22 cellular contexts compared by ENCODE assay signal in genomic region chr2:25300001-25300400, GRCh38. TPM values are rescaled to one million over a fixed set of nuclear protein-coding genes. Genes with fewer than 3 reads are reported as not detected.
DNase-seq lines count a peak whose midpoint lies in the region; ATAC-seq, FAIRE-seq and TF ChIP-seq lines count a peak whose summit lies in the region.
"Had no signal": no experiment of that assay in that cellular context is flagged by ENCODE, and none has a peak within 500 bp of the region (broad histone marks: within the 10 kb centered on the region; RNA-seq: fewer than 3 reads in every experiment).

No MANE protein-coding gene starts in this region.

- H4K8ac ChIP-seq in H1 (ENCODE audit: extremely low read depth, insufficient read depth, low read length): peak overlapping the region; percentile 25; the same call in 1 of the 2 replicates

- no peak overlapping the region for H3K18ac ChIP-seq in H1 (ENCODE audit: extremely low read depth, low read length)

- no peaks in the 10 kb centered on the region for H3K27me3 Mint-ChIP-seq in activated T-cell treated with anti-CD3 and anti-CD28 coated beads, Interleukin-2, amount 50 U/mL, for 24 hours
- H3K27me3 Mint-ChIP-seq in activated T-cell treated with anti-CD3 and anti-CD28 coated beads, Interleukin-2, amount 50 U/mL, for 72 hours (ENCODE audit: low read depth): no peaks in the 10 kb centered on the region
- H3K27me3 Mint-ChIP-seq: B cell; CD4-positive, alpha-beta T cell; CD8-positive, alpha-beta memory T cell had no signal

- H3K79me2 ChIP-seq in H1 (ENCODE audit: control insufficient read depth in 1 of 2, insufficient read depth in 2 of 2, low read length in 2 of 2): no peaks in the 10 kb centered on the region

- intact Hi-C loops in ovary (cut with DNase I): no loop called here

- no peak for DNase-seq in activated T-cell treated with anti-CD3 and anti-CD28 coated beads, Interleukin-2, amount 50 U/mL, for 24 hours
- DNase-seq in activated T-cell treated with anti-CD3 and anti-CD28 coated beads, Interleukin-2, amount 50 U/mL, for 72 hours: no peak
- DNase-seq in H1 (ENCODE audit: low read depth in 1 of 2, low spot score in 2 of 2): no peak
- DNase-seq in ovary: no peak
- DNase-seq in small intestine: no peak
- DNase-seq: CD4-positive, alpha-beta T cell; CD8-positive, alpha-beta memory T cell; DMS 273 treated with DMSO at 0.1 percent for 48 hours; DMS79; EL; GF-D8; GOT3; H7; HCEC 1CT had no signal

- WGBS in H1 (ENCODE audit: extremely low coverage in 1 of 2, insufficient coverage in 1 of 2, insufficient read length in 1 of 2, insufficient replicate concordance in 2 of 2, low coverage in 1 of 2, low lambda C conversion rate in 2 of 2, missing lambda C conversion rate in 1 of 2), 2 experiments: 96% methylated on average over 12 of the region's 12 CpGs; no CpG with 5 or more reads in 1 of the 2 experiments
- 72 to 76% (median 76%) methylated on average over 12 of the region's 12 CpGs for WGBS in ovary, 3 donors
- 90 to 96% (median 91%) methylated on average over 12 of the region's 12 CpGs for WGBS in small intestine, 3 donors

- no peak for TF ChIP-seq CTCF in H1 (IDR thresholded peaks at IDR 0.05; ENCODE audit: control extremely low read depth in 1 of 3, insufficient read depth in 1 of 3, low read depth in 1 of 3, low read length in 3 of 3)
- TF ChIP-seq CTCF in ovary (IDR thresholded peaks at IDR 0.05): no peak

- H3K4me1 ChIP-seq in H1 (replicated peaks in 1 of 4; ENCODE audit: control insufficient read depth in 3 of 4, insufficient read depth in 4 of 4, low read length in 3 of 4) (peaks cover 2 to 14% (median 8%) of the 10 kb centered on the region in 4 experiments), ovary (ENCODE audit: insufficient read depth) (peaks cover 24% of the 10 kb centered on the region), small intestine (ENCODE audit: control insufficient read depth in 2 of 2, insufficient read depth in 1 of 2, low read depth in 1 of 2, low read length in 1 of 2) (peaks cover 0 to 5% of the 10 kb centered on the region in 2 donors)

- H4K20me1 ChIP-seq in H1 (replicated peaks in 1 of 2; ENCODE audit: control insufficient read depth in 1 of 2, insufficient read depth in 2 of 2, low read length in 2 of 2): no peaks in the 10 kb centered on the region

- H4K5ac ChIP-seq in H1 (ENCODE audit: insufficient read length, low read depth, low read length): no peak overlapping the region

- H3K27ac ChIP-seq in H1 (ENCODE audit: low read depth, low read length) (no peak overlapping the region), ovary (peak overlapping the region; percentile 7 to 57), small intestine (ENCODE audit: low read depth in 1 of 2, low read length in 1 of 2) (no peak overlapping the region)
- H3K27ac ChIP-seq: 22Rv1, BLaER1, C4-2B had no signal

- no peak overlapping the region for H3K4ac ChIP-seq in H1 (replicated peaks; ENCODE audit: insufficient read length, low read depth, low read length)

- H2BK12ac ChIP-seq in H1 (ENCODE audit: low read depth, low read length): no peak overlapping the region

- TF ChIP-seq RAD21 in H1 (IDR thresholded peaks at IDR 0.05 in 1 of 2, conservative IDR thresholded peaks at IDR 0.05 in 1 of 2; ENCODE audit: low read depth in 2 of 2, low read length in 2 of 2): no peak

- H3K4me1 Mint-ChIP-seq in activated T-cell treated with anti-CD3 and anti-CD28 coated beads, Interleukin-2, amount 50 U/mL, for 24 hours (ENCODE audit: low read depth): peaks cover 77% of the 10 kb centered on the region
- peaks cover 68% of the 10 kb centered on the region for H3K4me1 Mint-ChIP-seq in activated T-cell treated with anti-CD3 and anti-CD28 coated beads, Interleukin-2, amount 50 U/mL, for 72 hours (ENCODE audit: low read depth)

- no peak overlapping the region for H2BK5ac ChIP-seq in H1 (ENCODE audit: low read depth, low read length)

- no peak overlapping the region for H4K91ac ChIP-seq in H1 (replicated peaks; ENCODE audit: insufficient read length, low read length)

- CTCF ChIA-PET in H1 (lab: Charles Lee; ENCODE audit: partially characterized antibody): interaction anchor here (0.5 to 2.0 kb wide), 4 partner anchors 9 to 37 kb away, joined by 3 to 6 read pairs (median 4); no protein-coding TSS in a partner anchor

- no peak overlapping the region for H3K4me2 ChIP-seq in H1 (ENCODE audit: insufficient read depth in 1 of 2, low read depth in 2 of 2, low read length in 2 of 2)

- FAIRE-seq in H1 (lab: Jason Lieb, UNC): no peak
- FAIRE-seq in small intestine (lab: Jason Lieb, UNC): no peak
- FAIRE-seq: A204.1, D721Med, GM12892 had no signal

- H3K36me3 ChIP-seq in H1 (ENCODE audit: control insufficient read depth in 2 of 4, insufficient read depth in 4 of 4, low read length in 3 of 4): no peaks in the 10 kb centered on the region
- H3K36me3 ChIP-seq in ovary: no peaks in the 10 kb centered on the region
- peaks cover 0 to 3% of the 10 kb centered on the region in 2 donors for H3K36me3 ChIP-seq in small intestine (ENCODE audit: control insufficient read depth in 2 of 2, insufficient read depth in 2 of 2, low read length in 2 of 2)

- no peak overlapping the region for H2BK20ac ChIP-seq in H1 (ENCODE audit: low read length)

- TF ChIP-seq EP300 in H1 (IDR thresholded peaks at IDR 0.05; ENCODE audit: borderline replicate concordance in 1 of 2, low read depth in 2 of 2, low read length in 2 of 2) (no peak), ovary (IDR thresholded peaks at IDR 0.05) (no peak)

- no peak overlapping the region for H3K56ac ChIP-seq in H1 (replicated peaks; ENCODE audit: insufficient read length, low read depth, low read length)

- H3K36me3 Mint-ChIP-seq in activated T-cell treated with anti-CD3 and anti-CD28 coated beads, Interleukin-2, amount 50 U/mL, for 24 hours (ENCODE audit: low read depth): peaks cover 96% of the 10 kb centered on the region
- peaks cover 8 to 27% of the 10 kb centered on the region in 2 donors for H3K36me3 Mint-ChIP-seq in activated T-cell treated with anti-CD3 and anti-CD28 coated beads, Interleukin-2, amount 50 U/mL, for 72 hours (ENCODE audit: insufficient read depth in 2 of 2)

- no peak overlapping the region for H2AK5ac ChIP-seq in H1 (ENCODE audit: low read depth, low read length)

- no peak overlapping the region for H3K9ac ChIP-seq in H1 (replicated peaks in 1 of 4; ENCODE audit: extremely low read depth in 1 of 4, low read depth in 3 of 4, low read length in 3 of 4)
- H3K9ac ChIP-seq: BLaER1 had no signal

- no peaks in the 10 kb centered on the region for H3K23me2 ChIP-seq in H1 (ENCODE audit: low read depth, low read length)

- no peak for TF ChIP-seq POLR2A in H1 (IDR thresholded peaks at IDR 0.05; ENCODE audit: control extremely low read depth in 1 of 2, low read depth in 2 of 2, low read length in 2 of 2)
- no peak for TF ChIP-seq POLR2A in ovary (IDR thresholded peaks at IDR 0.05)

- no peak for ATAC-seq in activated T-cell treated with anti-CD3 and anti-CD28 coated beads, Interleukin-2, amount 50 U/mL, for 72 hours (replicated peaks in 1 of 2)
- ATAC-seq in HG02981 (IDR thresholded peaks at IDR 0.05; ENCODE audit: unreplicated experiment): no peak

- H2BK120ac ChIP-seq in H1 (replicated peaks; ENCODE audit: low read depth, low read length): no peak overlapping the region

- H2BK15ac ChIP-seq in H1 (ENCODE audit: low read length): no peak overlapping the region

- H3K27me3 ChIP-seq in H1 (replicated peaks in 1 of 4; ENCODE audit: control insufficient read depth in 3 of 4, extremely low read depth in 1 of 4, insufficient read depth in 3 of 4, low read length in 3 of 4) (no peaks in the 10 kb centered on the region), ovary (no peaks in the 10 kb centered on the region), small intestine (ENCODE audit: control insufficient read depth in 2 of 2, insufficient read depth in 2 of 2, low read length in 2 of 2) (no peaks in the 10 kb centered on the region)
- H3K27me3 ChIP-seq: BLaER1 had no signal

- H3K4me3 Mint-ChIP-seq in activated T-cell treated with anti-CD3 and anti-CD28 coated beads, Interleukin-2, amount 50 U/mL, for 24 hours: no peak overlapping the region
- no peak overlapping the region for H3K4me3 Mint-ChIP-seq in activated T-cell treated with anti-CD3 and anti-CD28 coated beads, Interleukin-2, amount 50 U/mL, for 72 hours
- H3K4me3 Mint-ChIP-seq: B cell; CD4-positive, alpha-beta T cell; CD8-positive, alpha-beta memory T cell had no signal

- H3K9me3 Mint-ChIP-seq in activated T-cell treated with anti-CD3 and anti-CD28 coated beads, Interleukin-2, amount 50 U/mL, for 24 hours: no peaks in the 10 kb centered on the region
- H3K9me3 Mint-ChIP-seq in activated T-cell treated with anti-CD3 and anti-CD28 coated beads, Interleukin-2, amount 50 U/mL, for 72 hours: no peaks in the 10 kb centered on the region
- H3K9me3 Mint-ChIP-seq: CD4-positive, alpha-beta T cell; CD8-positive, alpha-beta memory T cell had no signal

- peak overlapping the region; percentile 44 for H3K27ac Mint-ChIP-seq in activated T-cell treated with anti-CD3 and anti-CD28 coated beads, Interleukin-2, amount 50 U/mL, for 24 hours
- no peak overlapping the region for H3K27ac Mint-ChIP-seq in activated T-cell treated with anti-CD3 and anti-CD28 coated beads, Interleukin-2, amount 50 U/mL, for 72 hours
- H3K27ac Mint-ChIP-seq: B cell had no signal

- H3K4me3 ChIP-seq in H1 (ENCODE audit: extremely low read depth in 1 of 4, insufficient read depth in 2 of 4, low read depth in 3 of 4, low read length in 4 of 4): no peak overlapping the region
- H3K4me3 ChIP-seq in ovary: no peak overlapping the region
- no peak overlapping the region for H3K4me3 ChIP-seq in small intestine (ENCODE audit: low read depth in 1 of 2, low read length in 2 of 2)
- H3K4me3 ChIP-seq: BLaER1 had no signal

- no peak overlapping the region for H3K23ac ChIP-seq in H1 (ENCODE audit: insufficient read length)

- POLR2A ChIA-PET in H1 (lab: Charles Lee; ENCODE audit: partially characterized antibody): no interaction called here

- no peak overlapping the region for H3K14ac ChIP-seq in H1 (ENCODE audit: insufficient read length)

- H3K9me3 ChIP-seq in H1 (ENCODE audit: insufficient read depth in 2 of 2, low read depth in 1 of 2, low read length in 1 of 2) (no peaks in the 10 kb centered on the region), ovary (no peaks in the 10 kb centered on the region), small intestine (ENCODE audit: control insufficient read depth, low read depth) (no peaks in the 10 kb centered on the region)
- H3K9me3 ChIP-seq: BLaER1 had no signal

- H2AFZ ChIP-seq in H1 (ENCODE audit: low read length): no peak overlapping the region

- H3K79me1 ChIP-seq in H1 (ENCODE audit: low read depth, low read length): no peaks in the 10 kb centered on the region; the same call in 1 of the 2 replicates

RNA-seq across cellular contexts. Expression of gene DNMT3A, which starts 41.7 kb away (rescaled TPM):
- total RNA-seq in activated T-cell treated with anti-CD3 and anti-CD28 coated beads, Interleukin-2, amount 50 U/mL, for 72 hours: 100 to 1,000 TPM in 1 of 2 donors, 10 to 100 TPM in 1; 90.2 to 108 TPM
- total RNA-seq in H1 (2021; fragmentation: NEBNext Ultra II Directional; extraction: Animal tissue kit (Norgen Biotek cat#: 25700)): 162 and 178 TPM in 2 replicates
- polyA plus RNA-seq in H1 (2011; rRNA removed): 33.6 and 50.8 TPM in 2 replicates
- polyA plus RNA-seq in H1 (2011; cell fraction: cytosol; rRNA removed): 36.6 TPM
- polyA plus RNA-seq in H1 (2011; cell fraction: nucleus; rRNA removed): 120 TPM
- polyA plus RNA-seq in H1 (2012, experiment 1 of 2): 95.4 to 118 TPM (median 100 TPM) in 4 replicates
- 19.1 TPM for polyA plus RNA-seq in H1 (2012, experiment 2 of 2)
- polyA plus RNA-seq in H1 (2013, experiment 1 of 2): 58.9 TPM
- polyA plus RNA-seq in H1 (2013, experiment 2 of 2): 54.4 TPM
- polyA minus RNA-seq in H1 (2011; rRNA and poly(A)+ RNA removed): 80.2 and 102 TPM in 2 replicates
- polyA minus RNA-seq in H1 (2011; cell fraction: cytosol; rRNA and poly(A)+ RNA removed): 99.8 TPM
- polyA minus RNA-seq in H1 (2011; cell fraction: nucleus; rRNA and poly(A)+ RNA removed): 85.2 TPM
- 10 to 100 TPM; 14.3 to 72.7 (median 47.4) TPM for total RNA-seq in ovary
- 10 to 100 TPM; 11.3 to 17.3 TPM for polyA plus RNA-seq in ovary
- polyA plus RNA-seq in small intestine: 10 to 100 TPM in 1 of 3 donors, 1 to 10 TPM in 2; 3.4 to 14.8 (median 4.6) TPM

Comparison
In these comparisons a context has a peak if more than half of its experiments do, and no peak if none do; other contexts are left out.
1. H3K27ac ChIP-seq: peak in ovary (2 of 2); none in H1 (single experiment) and small intestine (0 of 2).